8 cellular contexts compared by ENCODE assay signal in genomic region chr2:166417669-166418068, GRCh38. TPM values are rescaled to one million over a fixed set of nuclear protein-coding genes. Genes with fewer than 3 reads are reported as not detected.
DNase-seq lines count a peak whose midpoint lies in the region; ATAC-seq lines count a peak whose summit lies in the region.

No MANE protein-coding gene starts in this region.

- no peak for ATAC-seq in GM18861 (IDR thresholded peaks at IDR 0.05; ENCODE audit: unreplicated experiment)
- no peak for ATAC-seq in HG02571 (IDR thresholded peaks at IDR 0.05; ENCODE audit: unreplicated experiment)

- no peaks in the 10 kb centered on the region for H3K27me3 ChIP-seq in adipocyte (replicated peaks; ENCODE audit: control insufficient read depth, insufficient read depth, low read length)

- DNase-seq in DMS 273 (lab: John Stamatoyannopoulos, UW; ENCODE audit: unreplicated experiment) (peak; percentile 55), DMS 273 treated with DMSO at 0.1 percent for 48 hours (lab: John Stamatoyannopoulos, UW) (no peak), adipocyte (ENCODE audit: low read depth) (peak; percentile 52), myocyte (ENCODE audit: low read depth) (peak; percentile 55)
- peak; percentile 10 for DNase-seq in Jurkat, Clone E6-1 (ENCODE audit: low read depth, low spot score)
- no peak for DNase-seq in activated CD4-positive, CD25-positive, alpha-beta regulatory T cell treated with anti-CD3 and anti-CD28 coated beads, Interleukin-2, amount 50 U/mL, for 72 hours

- H3K36me3 ChIP-seq in adipocyte (ENCODE audit: control insufficient read depth, insufficient read depth, low read length, severe bottlenecking) = no peaks in the 10 kb centered on the region

- no peaks in the 10 kb centered on the region for H3K9me3 ChIP-seq in adipocyte (ENCODE audit: control insufficient read depth, low read length)

- no peak overlapping the region for H3K9ac ChIP-seq in adipocyte (ENCODE audit: low read length)

- H3K4me3 ChIP-seq in Jurkat, Clone E6-1 (ENCODE audit: low read length) = no peak overlapping the region
- no peak overlapping the region for H3K4me3 ChIP-seq in adipocyte (ENCODE audit: low read length)

- no peaks in the 10 kb centered on the region for H3K4me1 ChIP-seq in adipocyte (ENCODE audit: control insufficient read depth, insufficient read depth, low read length)

RNA-seq across cellular contexts. Expression of gene SCN9A, which starts 41.9 kb away (rescaled TPM):
- 0.96 TPM for polyA plus RNA-seq in Jurkat, Clone E6-1 (2012; ENCODE audit: insufficient read depth, insufficient read length)
- total RNA-seq in myocyte = 2.8 and 2.9 TPM in 2 replicates
- polyA plus RNA-seq in myocyte (2012) = 2.3 TPM

Comparison
In these comparisons a context has a peak if more than half of its experiments do, and no peak if none do; other contexts are left out.
1. DNase-seq: peak in DMS 273 (single experiment), Jurkat, Clone E6-1 (single experiment), adipocyte (single experiment) and myocyte (single experiment); none in DMS 273 treated with DMSO at 0.1 percent for 48 hours (single experiment) and activated CD4-positive, CD25-positive, alpha-beta regulatory T cell treated with anti-CD3 and anti-CD28 coated beads, Interleukin-2, amount 50 U/mL, for 72 hours (single experiment).